In the genomic region with DNA sequence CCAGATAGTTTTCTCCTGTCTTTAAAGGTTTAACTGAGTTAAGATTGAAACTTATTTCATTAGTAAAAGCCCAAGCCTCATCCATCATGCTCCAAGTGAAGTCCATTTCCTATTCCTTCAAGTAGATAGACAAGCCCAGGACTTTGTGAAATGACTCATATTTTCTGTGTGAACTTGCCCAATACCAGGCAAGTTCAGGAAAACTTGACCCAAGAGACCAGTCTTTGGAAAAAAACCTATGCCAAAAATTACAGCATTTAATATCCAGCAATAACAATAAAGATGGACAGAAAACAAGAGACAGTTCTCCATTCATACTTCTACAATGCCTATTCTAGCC, we compare ENCODE assay signal across 8 cellular contexts. TPM values are rescaled to one million over a fixed set of nuclear protein-coding genes. Genes with fewer than 3 reads are reported as not detected.
DNase-seq lines count a peak whose midpoint lies in the region; ATAC-seq and TF ChIP-seq lines count a peak whose summit lies in the region.

No MANE protein-coding gene starts in this region.

- dilution Hi-C loops in mammary epithelial cell (cut with HindIII; ENCODE audit: low sequenced_read_pairs), result no loop called here

- H3K27me3 ChIP-seq in mammary epithelial cell (ENCODE audit: insufficient read depth, low read length) (no peaks in the 10 kb centered on the region), lower lobe of right lung (ENCODE audit: low read depth) (no peaks in the 10 kb centered on the region), vagina (no peaks in the 10 kb centered on the region)

- no peaks in the 10 kb centered on the region for H3K36me3 ChIP-seq in mammary epithelial cell (ENCODE audit: insufficient read depth, low read length)
- H3K36me3 ChIP-seq in lower lobe of right lung, result no peaks in the 10 kb centered on the region
- H3K36me3 ChIP-seq in vagina, result no peaks in the 10 kb centered on the region

- peak overlapping the region; percentile 96 for H2AFZ ChIP-seq in mammary epithelial cell (ENCODE audit: low read depth, low read length)

- no peak for DNase-seq in Right ventricle myocardium inferior (ENCODE audit: missing footprints)
- DNase-seq in cardiac septum (ENCODE audit: low spot score), result no peak
- DNase-seq in mammary epithelial cell, result peak; percentile 74
- DNase-seq in lower lobe of right lung, result no peak
- no peak for DNase-seq in vagina (ENCODE audit: extremely low spot score in 2 of 2)
- DNase-seq in lower leg skin (ENCODE audit: low spot score in 2 of 2), result no peak

- TF ChIP-seq CTCF in mammary epithelial cell (conservative IDR thresholded peaks at IDR 0.05 in 1 of 2, IDR thresholded peaks at IDR 0.05 in 1 of 2; ENCODE audit: extremely low read depth in 1 of 2, insufficient read depth in 1 of 2, low read depth in 1 of 2, low read length in 2 of 2) (no peak), lower lobe of right lung (IDR thresholded peaks at IDR 0.05) (no peak), vagina (IDR thresholded peaks at IDR 0.05) (no peak), lower leg skin (IDR thresholded peaks at IDR 0.05) (no peak)

- H3K9me3 ChIP-seq in mammary epithelial cell (replicated peaks; ENCODE audit: insufficient read depth, low read length) (no peaks in the 10 kb centered on the region), lower lobe of right lung (no peaks in the 10 kb centered on the region), vagina (no peaks in the 10 kb centered on the region)

- no peaks in the 10 kb centered on the region for H3K79me2 ChIP-seq in mammary epithelial cell (ENCODE audit: insufficient read depth, low read length)

- in situ Hi-C loops in mammary epithelial cell (cut with MboI; ENCODE audit: low sequenced_read_pairs in 2 of 2), result loop anchor here in 1 of 2 donors (25.0 kb wide), 1 partner anchor 337 kb away; a partner anchor contains a TSS

- no TSS peak for BruUV-seq in mammary epithelial cell (replicated peaks; lab: Mats Ljungman, UMichigan)

- H3K4me3 ChIP-seq in mammary epithelial cell (replicated peaks in 1 of 3; ENCODE audit: insufficient read depth in 1 of 3, low read depth in 2 of 3, low read length in 3 of 3) (peak overlapping the region; percentile 74 to 78 (median 75)), lower lobe of right lung (peak overlapping the region; percentile 89), vagina (peak overlapping the region; percentile 63 to 72), lower leg skin (ENCODE audit: low read depth, poor library complexity, severe bottlenecking) (no peak overlapping the region)

- CTCF ChIA-PET in mammary epithelial cell (lab: Charles Lee; ENCODE audit: low non-redundant PET), result no interaction called here

- H3K4me2 ChIP-seq in mammary epithelial cell (ENCODE audit: insufficient read depth, low read depth, low read length), result peak overlapping the region; percentile 88

- H3K4me1 ChIP-seq in mammary epithelial cell (ENCODE audit: insufficient read depth, low read length) (peaks cover 8% of the 10 kb centered on the region), lower lobe of right lung (peaks cover 16% of the 10 kb centered on the region), vagina (peaks cover 19% of the 10 kb centered on the region)

- intact Hi-C loops in Right ventricle myocardium inferior (cut with DNase I), result no loop called here
- intact Hi-C loops in cardiac septum (cut with DNase I), result loop anchor here (2.0 kb wide), 1 partner anchor 25 kb away; a partner anchor contains a TSS
- intact Hi-C loops in mammary epithelial cell (cut with micrococcal nuclease), result loop anchor here (2.0 to 5.0 kb wide), 3 partner anchors 27 to 332 kb away; no protein-coding TSS in a partner anchor
- intact Hi-C loops in lower lobe of right lung (cut with DNase I), result no loop called here
- intact Hi-C loops in vagina (cut with DNase I), result no loop called here
- intact Hi-C loops in lower leg skin (cut with DNase I; ENCODE audit: low total_unique reads), result no loop called here

- peak overlapping the region; percentile 59 for H3K9ac ChIP-seq in mammary epithelial cell (ENCODE audit: insufficient read depth, low read length)

- ATAC-seq in Right ventricle myocardium inferior (peak; percentile 65), lower lobe of right lung (peak in 1 of 2 donors; percentile 4), HG02763 (IDR thresholded peaks at IDR 0.05; ENCODE audit: unreplicated experiment) (no peak), HG03095 (IDR thresholded peaks at IDR 0.05; ENCODE audit: unreplicated experiment) (no peak)

- H3K27ac ChIP-seq in mammary epithelial cell (ENCODE audit: insufficient read depth, low read depth, low read length) (peak overlapping the region; percentile 57), lower lobe of right lung (peak overlapping the region; percentile 79), vagina (peak overlapping the region; percentile 37)

- no peak for TF ChIP-seq POLR2A in vagina (IDR thresholded peaks at IDR 0.05)
- TF ChIP-seq POLR2A in lower leg skin (IDR thresholded peaks at IDR 0.05), result no peak

- H4K20me1 ChIP-seq in mammary epithelial cell (ENCODE audit: insufficient read depth, low read length), result no peaks in the 10 kb centered on the region

RNA-seq across cellular contexts. Expression of a gene that starts 0.4 kb away (rescaled TPM):
- total RNA-seq in Right ventricle myocardium inferior (16.6 TPM), cardiac septum (21.3 TPM), mammary epithelial cell (10 to 100 TPM; 38.4 to 41.2 TPM), lower lobe of right lung (23.9 TPM), vagina (7.9 TPM), lower leg skin (10 to 100 TPM in 2 of 4 donors, 1 to 10 TPM in 2; 5.3 to 11.5 (median 9.8) TPM)
- polyA plus RNA-seq in mammary epithelial cell, result 34.9 TPM
- 71.2 TPM for polyA minus RNA-seq in mammary epithelial cell

RNA-seq across cellular contexts. Expression of a gene that starts 25.7 kb away (rescaled TPM):
- 185 TPM for total RNA-seq in Right ventricle myocardium inferior
- total RNA-seq in cardiac septum, result 213 TPM
- total RNA-seq in mammary epithelial cell, result 100 to 1,000 TPM in 1 of 2 donors, 10 to 100 TPM in 1; 94.5 to 160 TPM
- 46.3 TPM for polyA plus RNA-seq in mammary epithelial cell
- 93.5 TPM for polyA minus RNA-seq in mammary epithelial cell
- total RNA-seq in lower lobe of right lung, result 111 TPM
- 57.2 TPM for total RNA-seq in vagina
- 100 to 1,000 TPM in 1 of 4 donors, 10 to 100 TPM in 3; 49.5 to 143 (median 66.0) TPM for total RNA-seq in lower leg skin

RNA-seq across cellular contexts. Expression of a gene that starts 37.3 kb away (rescaled TPM):
- total RNA-seq in Right ventricle myocardium inferior, result 458 TPM
- total RNA-seq in cardiac septum, result 238 TPM
- total RNA-seq in mammary epithelial cell, result 10 to 100 TPM; 24.7 to 43.2 TPM
- 36.3 TPM for polyA plus RNA-seq in mammary epithelial cell
- 42.5 TPM for polyA minus RNA-seq in mammary epithelial cell
- total RNA-seq in lower lobe of right lung, result 29.3 TPM
- 17.7 TPM for total RNA-seq in vagina
- total RNA-seq in lower leg skin, result 10 to 100 TPM; 12.8 to 22.0 (median 15.8) TPM

Comparison
In these comparisons a context has a peak if more than half of its experiments do, and no peak if none do; other contexts are left out.
1. intact Hi-C loops: an anchor here in cardiac septum (2.0 kb wide) and mammary epithelial cell (2.0 to 5.0 kb wide); none called in Right ventricle myocardium inferior, lower lobe of right lung, vagina and lower leg skin.